ENCODE assay signal across 25 cellular contexts in genomic region chr2:26671691-26672090, GRCh38. TPM values are rescaled to one million over a fixed set of nuclear protein-coding genes. Genes with fewer than 3 reads are reported as not detected.
"Had no signal": no experiment of that assay in that cellular context is flagged by ENCODE, and none has a peak within 500 bp of the region (broad histone marks: within the 10 kb centered on the region; RNA-seq: fewer than 3 reads in every experiment).

No MANE protein-coding gene starts in this region.

- DNase-seq: activated CD4-positive, alpha-beta T cell treated with anti-CD3 and anti-CD28 coated beads for 36 hours; activated CD4-positive, alpha-beta T cell treated with anti-CD3 and anti-CD28 coated beads, Interleukin-2, amount 50 U/mL, for 1 hour; activated CD8-positive, alpha-beta memory T cell treated with anti-CD3 and anti-CD28 coated beads, Interleukin-2, amount 50 U/mL, for 4 hours; activated CD8-positive, alpha-beta T cell treated with anti-CD3 and anti-CD28 coated beads for 36 hours; activated naive CD4-positive, alpha-beta T cell; activated T-cell treated with anti-CD3 and anti-CD28 coated beads, Interleukin-2, amount 50 U/mL, for 72 hours; amniotic stem cell; body of pancreas; NCI-H1092; NCI-H1417; NCI-H1694; NCI-H2081; NCI-H510A treated with DMSO at 0.1 percent for 48 hours; NCI-H69; NK-92 treated with Interleukin-12 subunit alpha and Interleukin-12 subunit beta, amount 100 ng/mL, for 24 hours; OCI-M1; SHP77 treated with DMSO at 0.1 percent for 48 hours; T-cell; T-helper 2 cell; T1000 had no signal

- H3K27ac ChIP-seq: ascending aorta, body of pancreas, KMS-11 had no signal

- H3K9me3 ChIP-seq: ascending aorta, body of pancreas had no signal

- ATAC-seq: activated CD4-positive, alpha-beta T cell treated with anti-CD3 and anti-CD28 coated beads for 36 hours; activated CD8-positive, alpha-beta T cell treated with anti-CD3 and anti-CD28 coated beads for 36 hours; activated T-cell treated with anti-CD3 and anti-CD28 coated beads, Interleukin-2, amount 50 U/mL, for 72 hours; body of pancreas; T-cell had no signal

- H3K36me3 ChIP-seq: ascending aorta had no signal

- H3K27me3 ChIP-seq: ascending aorta, body of pancreas had no signal

- H3K4me3 ChIP-seq: ascending aorta, body of pancreas had no signal

- H3K9ac ChIP-seq: KMS-11 had no signal

- H3K4me1 ChIP-seq: ascending aorta, body of pancreas had no signal

RNA-seq across cellular contexts. Expression of gene KCNK3, which starts 20.8 kb away (rescaled TPM):
- total RNA-seq: activated CD4-positive, alpha-beta T cell treated with anti-CD3 and anti-CD28 coated beads for 36 hours; activated CD8-positive, alpha-beta T cell treated with anti-CD3 and anti-CD28 coated beads for 36 hours; activated T-cell treated with anti-CD3 and anti-CD28 coated beads, Interleukin-2, amount 50 U/mL, for 72 hours; activated T-helper 2 cell treated with anti-CD3 and anti-CD28 coated beads, Interferon-gamma antibody, Interleukin-2, Interleukin-4, amounts not matched to agents 10 μg/mL and 5 μg/mL and 100 μg/mL, durations not matched to agents 14 hours and 24 hours and 36 hours; MCF 10A; SK-MEL-5 had no signal

RNA-seq across cellular contexts. Expression of gene CIB4, which starts 30.5 kb away (rescaled TPM):
- total RNA-seq: activated CD4-positive, alpha-beta T cell treated with anti-CD3 and anti-CD28 coated beads for 36 hours; activated CD8-positive, alpha-beta T cell treated with anti-CD3 and anti-CD28 coated beads for 36 hours; activated T-cell treated with anti-CD3 and anti-CD28 coated beads, Interleukin-2, amount 50 U/mL, for 72 hours; activated T-helper 2 cell treated with anti-CD3 and anti-CD28 coated beads, Interferon-gamma antibody, Interleukin-2, Interleukin-4, amounts not matched to agents 10 μg/mL and 5 μg/mL and 100 μg/mL, durations not matched to agents 14 hours and 24 hours and 36 hours; ascending aorta; body of pancreas; MCF 10A; SK-MEL-5; T-cell had no signal
